In the genomic region with DNA sequence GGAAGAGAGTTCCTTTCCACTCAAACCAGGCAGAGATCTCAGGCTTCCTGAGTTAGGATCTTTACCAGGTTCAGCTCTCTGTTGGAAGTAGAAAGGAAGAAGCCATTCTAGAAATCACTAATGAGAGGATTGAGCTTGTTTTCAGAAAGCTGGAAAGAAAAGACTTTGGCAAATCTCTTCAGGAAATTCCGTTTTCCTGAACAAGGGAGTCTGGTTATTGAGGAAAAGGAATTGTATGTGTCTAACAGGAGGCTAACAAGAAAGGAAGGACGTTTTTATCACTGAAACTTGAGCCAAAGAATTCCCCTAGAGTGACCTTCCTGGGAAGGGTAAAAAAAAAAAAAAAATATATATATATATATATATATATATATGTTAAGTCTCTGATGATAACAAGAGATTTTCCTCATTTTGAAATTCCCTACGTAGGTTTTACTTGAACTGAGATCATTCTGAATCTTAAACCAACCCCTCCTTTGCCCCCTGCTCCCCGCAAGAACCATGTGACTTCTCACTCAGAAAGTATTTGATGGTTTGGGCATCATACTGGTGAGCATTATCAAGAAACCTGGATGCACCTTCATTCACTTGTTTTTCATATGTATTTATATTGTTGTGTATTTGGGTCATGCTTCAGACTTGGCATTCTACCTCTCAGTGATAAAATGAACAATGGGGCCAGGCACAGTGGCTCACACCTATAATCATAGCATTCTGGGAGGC, we compare ENCODE assay signal across 13 cellular contexts.
DNase-seq lines count a peak whose midpoint lies in the region; ATAC-seq and TF ChIP-seq lines count a peak whose summit lies in the region.
"Had no signal": no experiment of that assay in that cellular context is flagged by ENCODE, and none has a peak within 500 bp of the region (broad histone marks: within the 10 kb centered on the region; RNA-seq: fewer than 3 reads in every experiment).

No MANE protein-coding gene starts in this region.

- DNase-seq in SJSA1 (ENCODE audit: low read depth in 1 of 2, low spot score in 2 of 2) = no peak
- no peak for DNase-seq in esophagus squamous epithelium (lab: John Stamatoyannopoulos, UW)
- no peak for DNase-seq in RWPE1 (ENCODE audit: low spot score)
- DNase-seq in SHP77 treated with DMSO at 0.1 percent for 48 hours (lab: John Stamatoyannopoulos, UW) = no peak
- DNase-seq: activated CD8-positive, alpha-beta memory T cell treated with anti-CD3 and anti-CD28 coated beads, Interleukin-2, amount 50 U/mL, for 48 hours; BE2C; NCI-H524 treated with DMSO at 0.1 percent for 48 hours had no signal

- CTCF ChIA-PET in RWPE1 (lab: Yijun Ruan, JAX) = no interaction called here

- intact Hi-C loops in esophagus squamous epithelium (cut with DNase I) = no loop called here

- H3K27ac ChIP-seq in ACC112 (ENCODE audit: low read depth, low read length) (peak overlapping the region; percentile 79), SJSA1 (peak overlapping the region; percentile 71), esophagus squamous epithelium (peak overlapping the region; percentile 24 to 80 (median 76)), parathyroid adenoma (peak overlapping the region; percentile 80), RWPE1 (no peak overlapping the region)
- H3K27ac ChIP-seq: KMS-11 had no signal

- TF ChIP-seq CTCF in esophagus squamous epithelium (IDR thresholded peaks at IDR 0.05) (no peak), parathyroid adenoma (IDR thresholded peaks at IDR 0.05) (no peak), RWPE1 (conservative IDR thresholded peaks at IDR 0.05; ENCODE audit: low read depth) (no peak)

- POLR2A ChIA-PET in RWPE1 (lab: Yijun Ruan, JAX; ENCODE audit: low non-redundant PET) = no interaction called here

- H3K79me2 ChIP-seq in ACC112 (ENCODE audit: control insufficient read depth, insufficient read depth, low read length, unreplicated experiment) = peaks cover 60% of the 10 kb centered on the region
- H3K79me2 ChIP-seq in parathyroid adenoma = peaks cover 22% of the 10 kb centered on the region

- H3K36me3 ChIP-seq in ACC112 (ENCODE audit: insufficient read depth, low read length) (peaks cover 8% of the 10 kb centered on the region; the same call in 1 of the 2 replicates), SJSA1 (peaks cover 36% of the 10 kb centered on the region), esophagus squamous epithelium (peaks cover 5 to 29% (median 5%) of the 10 kb centered on the region in 3 donors), parathyroid adenoma (ENCODE audit: control insufficient read depth, insufficient read depth, low read length) (no peaks in the 10 kb centered on the region)
- H3K36me3 ChIP-seq: BE2C had no signal

- no peak for TF ChIP-seq POLR2A in esophagus squamous epithelium (IDR thresholded peaks at IDR 0.05)

- no peaks in the 10 kb centered on the region for H3K9me3 ChIP-seq in SJSA1 (replicated peaks)
- H3K9me3 ChIP-seq in esophagus squamous epithelium = no peaks in the 10 kb centered on the region
- no peaks in the 10 kb centered on the region for H3K9me3 ChIP-seq in parathyroid adenoma (ENCODE audit: control insufficient read depth, low read length)
- H3K9me3 ChIP-seq: BE2C had no signal

- peak overlapping the region; percentile 43 for H3K4me2 ChIP-seq in parathyroid adenoma (ENCODE audit: low read length)
- H3K4me2 ChIP-seq: KMS-11 had no signal

- no peak for ATAC-seq in HG02840 (IDR thresholded peaks at IDR 0.05; ENCODE audit: low FRiP score, unreplicated experiment)
- ATAC-seq in HG03139 (IDR thresholded peaks at IDR 0.05; ENCODE audit: unreplicated experiment) = no peak

- H2AFZ ChIP-seq in ACC112 (ENCODE audit: low read length, unreplicated experiment) (no peak overlapping the region), parathyroid adenoma (no peak overlapping the region)

- WGBS in esophagus squamous epithelium, 2 donors = 34 to 67% methylated on average over 4 of the region's 4 CpGs

- H3K9ac ChIP-seq in parathyroid adenoma = peak overlapping the region; percentile 7
- H3K9ac ChIP-seq: KMS-11 had no signal

- peaks cover 67% of the 10 kb centered on the region for H3K4me1 ChIP-seq in ACC112 (ENCODE audit: control insufficient read depth, insufficient read depth, low read length, unreplicated experiment)
- peaks cover 64% of the 10 kb centered on the region for H3K4me1 ChIP-seq in SJSA1 (replicated peaks)
- peaks cover 18 to 72% (median 47%) of the 10 kb centered on the region in 3 donors for H3K4me1 ChIP-seq in esophagus squamous epithelium
- peaks cover 27% of the 10 kb centered on the region for H3K4me1 ChIP-seq in parathyroid adenoma
- H3K4me1 ChIP-seq: BE2C had no signal

- H3K27me3 ChIP-seq in ACC112 (ENCODE audit: insufficient read depth, low read length) (no peaks in the 10 kb centered on the region), SJSA1 (replicated peaks) (no peaks in the 10 kb centered on the region), esophagus squamous epithelium (no peaks in the 10 kb centered on the region), parathyroid adenoma (ENCODE audit: control insufficient read depth, insufficient read depth, low read length) (no peaks in the 10 kb centered on the region)
- H3K27me3 ChIP-seq: BE2C had no signal

- H3K4me3 ChIP-seq in ACC112 (ENCODE audit: low read depth, low read length) (peak overlapping the region; percentile 33), SJSA1 (no peak overlapping the region), esophagus squamous epithelium (no peak overlapping the region), parathyroid adenoma (ENCODE audit: low read depth, low read length) (no peak overlapping the region)
- H3K4me3 ChIP-seq: skin epidermis had no signal
